In the genomic region with DNA sequence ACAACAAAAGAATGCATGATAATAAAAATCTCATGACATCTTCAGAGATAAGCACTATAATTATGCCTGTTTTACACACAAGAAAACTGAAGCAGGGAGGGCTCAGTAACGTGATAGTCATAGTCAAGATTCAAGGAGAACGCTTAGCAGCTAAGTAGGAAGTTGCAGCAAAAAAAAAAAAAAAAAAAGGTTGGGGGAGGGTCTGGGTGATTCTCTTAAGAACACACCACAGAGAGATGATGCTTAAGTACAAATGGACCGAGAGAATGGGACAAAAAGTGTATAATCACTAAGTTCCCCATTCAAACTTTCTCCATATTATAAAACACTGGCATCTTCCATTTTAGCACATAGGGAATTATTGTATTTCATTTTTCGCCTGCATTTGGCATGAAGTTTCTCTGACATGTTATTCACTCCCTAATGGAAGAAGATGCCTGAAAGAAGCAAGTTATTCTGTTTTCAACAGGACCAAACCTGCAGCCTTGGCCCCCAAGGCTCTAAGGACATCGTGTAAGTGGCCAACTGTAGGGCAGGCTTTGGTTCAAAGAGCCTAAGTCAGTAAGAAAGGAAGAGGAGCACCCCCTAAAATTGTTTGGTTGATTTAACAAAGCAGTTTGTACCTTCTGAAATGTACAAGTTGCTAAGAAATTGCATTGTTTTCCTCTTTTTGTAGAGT, we compare ENCODE assay signal across 13 cellular contexts.
A peak's percentile ranks its signal among the peaks of the same experiment; 100 is the strongest.
DNase-seq lines count a peak whose midpoint lies in the region; ATAC-seq, FAIRE-seq and TF ChIP-seq lines count a peak whose summit lies in the region.
"Had no signal": no experiment of that assay in that cellular context is flagged by ENCODE, and none has a peak within 500 bp of the region (broad histone marks: within the 10 kb centered on the region; RNA-seq: fewer than 3 reads in every experiment).

No MANE protein-coding gene starts in this region.

- TF ChIP-seq CTCF in A549 (IDR thresholded peaks at IDR 0.05) (no peak), endodermal cell (conservative IDR thresholded peaks at IDR 0.05) (no peak), gastroesophageal sphincter (IDR thresholded peaks at IDR 0.05) (no peak)

- H3K4me1 Mint-ChIP-seq in endodermal cell, result peaks cover 21% of the 10 kb centered on the region

- H3K36me3 Mint-ChIP-seq in endodermal cell (ENCODE audit: low read depth), result no peaks in the 10 kb centered on the region
- H3K36me3 Mint-ChIP-seq: CD4-positive, CD25-positive, alpha-beta regulatory T cell had no signal

- no peaks in the 10 kb centered on the region for H3K9me3 Mint-ChIP-seq in endodermal cell

- CTCF ChIA-PET in A549 (lab: Yijun Ruan, JAX), result interaction anchor here (1.1 kb wide), 1 partner anchor 778 kb away, joined by 3 read pairs; no protein-coding TSS in a partner anchor

- H3K27ac ChIP-seq in A549 (no peak overlapping the region), endodermal cell (ENCODE audit: low read depth, low read length) (no peak overlapping the region), gastroesophageal sphincter (no peak overlapping the region), substantia nigra (ENCODE audit: low read depth, low read length, poor library complexity, severe bottlenecking) (no peak overlapping the region)
- H3K27ac ChIP-seq: KMS-11 had no signal

- FAIRE-seq in A549 (lab: Jason Lieb, UNC), result no peak

- H3K9me3 ChIP-seq in A549 (no peaks in the 10 kb centered on the region), endodermal cell (ENCODE audit: control insufficient read depth, low read length) (no peaks in the 10 kb centered on the region), gastroesophageal sphincter (no peaks in the 10 kb centered on the region)
- H3K9me3 ChIP-seq: MG63 had no signal

- TF ChIP-seq RAD21 in A549 (conservative IDR thresholded peaks at IDR 0.05 in 1 of 2, IDR thresholded peaks at IDR 0.05 in 1 of 2), result no peak

- 29% methylated on average over 5 of the region's 5 CpGs for WGBS in A549 (ENCODE audit: missing lambda C conversion rate)
- WGBS in endodermal cell (ENCODE audit: insufficient coverage in 1 of 2, insufficient read length in 1 of 2), 2 experiments, result 55 to 63% methylated on average over 3 to 5 of the region's 5 CpGs
- 73 to 86% methylated on average over 4 to 5 of the region's 5 CpGs for WGBS in gastroesophageal sphincter (ENCODE audit: low coverage in 1 of 2), 2 donors

- no peak overlapping the region for H3K4me3 ChIP-seq in A549
- H3K4me3 ChIP-seq in endodermal cell (ENCODE audit: low read length), result no peak overlapping the region
- no peak overlapping the region for H3K4me3 ChIP-seq in gastroesophageal sphincter
- H3K4me3 ChIP-seq: MG63 had no signal

- no peak overlapping the region for H3K4me3 Mint-ChIP-seq in endodermal cell
- H3K4me3 Mint-ChIP-seq: CD4-positive, CD25-positive, alpha-beta regulatory T cell had no signal

- H3K27ac Mint-ChIP-seq in endodermal cell, result no peak overlapping the region
- H3K27ac Mint-ChIP-seq: CD4-positive, CD25-positive, alpha-beta regulatory T cell; T-helper 1 cell treated with Interleukin-12 subunit alpha and Interleukin-12 subunit beta and Interleukin-4 antibody, amounts not matched to agents 30 μg/mL and 1 μg/mL, for 36 hours had no signal

- no peak for TF ChIP-seq EP300 in A549 (IDR thresholded peaks at IDR 0.05)
- no peak for TF ChIP-seq EP300 in gastroesophageal sphincter (IDR thresholded peaks at IDR 0.05)

- H3K27me3 Mint-ChIP-seq in endodermal cell (ENCODE audit: insufficient read depth), result no peaks in the 10 kb centered on the region

- ATAC-seq in A549 (peak; percentile 31 to 42; a peak in 2 of 6 replicates), GM19463 (IDR thresholded peaks at IDR 0.05; ENCODE audit: unreplicated experiment) (peak; percentile 14), gastroesophageal sphincter (no peak), GM21367 (IDR thresholded peaks at IDR 0.05; ENCODE audit: unreplicated experiment) (no peak)
- ATAC-seq: Right ventricle myocardium inferior had no signal

- no peaks in the 10 kb centered on the region for H3K4me1 ChIP-seq in A549
- peaks cover 3% of the 10 kb centered on the region for H3K4me1 ChIP-seq in endodermal cell (ENCODE audit: control insufficient read depth, insufficient read depth, low read length)
- H3K4me1 ChIP-seq in gastroesophageal sphincter, result peaks cover 0 to 4% (median 0%) of the 10 kb centered on the region in 3 donors

- TF ChIP-seq POLR2A in A549 (IDR thresholded peaks at IDR 0.05; ENCODE audit: low read length) (no peak), gastroesophageal sphincter (IDR thresholded peaks at IDR 0.05) (no peak)

- DNase-seq in A549 (ENCODE audit: low read depth in 1 of 2, low spot score in 1 of 2) (no peak), NCI-H69 (lab: John Stamatoyannopoulos, UW) (peak; percentile 60), endodermal cell (peak; percentile 61), amygdala (lab: John Stamatoyannopoulos, UW) (no peak), substantia nigra (lab: John Stamatoyannopoulos, UW) (no peak)
- DNase-seq: MG63 had no signal

- H3K27me3 ChIP-seq in endodermal cell (ENCODE audit: control insufficient read depth, insufficient read depth, low read length, poor library complexity, severe bottlenecking) (no peaks in the 10 kb centered on the region), gastroesophageal sphincter (no peaks in the 10 kb centered on the region)

- H3K4me2 ChIP-seq in A549, result no peak overlapping the region
- H3K4me2 ChIP-seq: KMS-11 had no signal

- no peak overlapping the region for H3K9ac ChIP-seq in endodermal cell (ENCODE audit: extremely low read depth, low read length, poor library complexity, severe bottlenecking)
- H3K9ac ChIP-seq: KMS-11 had no signal

- POLR2A ChIA-PET in A549 (lab: Yijun Ruan, JAX), result no interaction called here

- H3K36me3 ChIP-seq in endodermal cell (ENCODE audit: control insufficient read depth, insufficient read depth, low read length) (no peaks in the 10 kb centered on the region), gastroesophageal sphincter (no peaks in the 10 kb centered on the region)
- H3K36me3 ChIP-seq: MG63 had no signal

TF ChIP-seq in A549, 52 proteins besides CTCF, POLR2A, EP300 and RAD21:
- TF ChIP-seq ZNF302 (CRISPR knock-in tag; IDR thresholded peaks at IDR 0.05) (no peak), SREBF2 (IDR thresholded peaks at IDR 0.05) (no peak), KDM1A (IDR thresholded peaks at IDR 0.05; ENCODE audit: low read depth) (no peak), MAZ (IDR thresholded peaks at IDR 0.05; ENCODE audit: borderline replicate concordance, low read depth, low read length) (no peak), JUNB (IDR thresholded peaks at IDR 0.05) (no peak), CBX2 (IDR thresholded peaks at IDR 0.05; ENCODE audit: borderline replicate concordance, low read depth) (no peak), CBX8 (IDR thresholded peaks at IDR 0.05) (no peak), PHF8 (IDR thresholded peaks at IDR 0.05; ENCODE audit: borderline replicate concordance, low read depth) (no peak), ZC3H11A (IDR thresholded peaks at IDR 0.05) (no peak), ZSCAN20 (CRISPR knock-in tag; IDR thresholded peaks at IDR 0.05) (no peak), TFCP2L1 (CRISPR knock-in tag; IDR thresholded peaks at IDR 0.05) (no peak), MYC (IDR thresholded peaks at IDR 0.05; ENCODE audit: borderline replicate concordance, low read length) (no peak), CHD2 (IDR thresholded peaks at IDR 0.05; ENCODE audit: low read length, partially characterized antibody) (no peak), USF2 (IDR thresholded peaks at IDR 0.05) (no peak), FOSL2 (IDR thresholded peaks at IDR 0.05) (no peak), FOSL2 (CRISPR knock-in tag; IDR thresholded peaks at IDR 0.05) (no peak), GATA3 (IDR thresholded peaks at IDR 0.05; ENCODE audit: borderline replicate concordance) (no peak), FOSB (CRISPR knock-in tag; IDR thresholded peaks at IDR 0.05) (no peak)
- TF ChIP-seq, protein P1, sequence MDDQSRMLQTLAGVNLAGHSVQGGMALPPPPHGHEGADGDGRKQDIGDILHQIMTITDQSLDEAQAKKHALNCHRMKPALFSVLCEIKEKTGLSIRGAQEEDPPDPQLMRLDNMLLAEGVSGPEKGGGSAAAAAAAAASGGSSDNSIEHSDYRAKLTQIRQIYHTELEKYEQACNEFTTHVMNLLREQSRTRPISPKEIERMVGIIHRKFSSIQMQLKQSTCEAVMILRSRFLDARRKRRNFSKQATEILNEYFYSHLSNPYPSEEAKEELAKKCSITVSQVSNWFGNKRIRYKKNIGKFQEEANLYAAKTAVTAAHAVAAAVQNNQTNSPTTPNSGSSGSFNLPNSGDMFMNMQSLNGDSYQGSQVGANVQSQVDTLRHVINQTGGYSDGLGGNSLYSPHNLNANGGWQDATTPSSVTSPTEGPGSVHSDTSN (IDR thresholded peaks at IDR 0.05), result no peak
- TF ChIP-seq, protein P2, sequence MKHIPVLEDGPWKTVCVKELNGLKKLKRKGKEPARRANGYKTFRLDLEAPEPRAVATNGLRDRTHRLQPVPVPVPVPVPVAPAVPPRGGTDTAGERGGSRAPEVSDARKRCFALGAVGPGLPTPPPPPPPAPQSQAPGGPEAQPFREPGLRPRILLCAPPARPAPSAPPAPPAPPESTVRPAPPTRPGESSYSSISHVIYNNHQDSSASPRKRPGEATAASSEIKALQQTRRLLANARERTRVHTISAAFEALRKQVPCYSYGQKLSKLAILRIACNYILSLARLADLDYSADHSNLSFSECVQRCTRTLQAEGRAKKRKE (CRISPR knock-in tag; IDR thresholded peaks at IDR 0.05; ENCODE audit: low read depth), result no peak
- TF ChIP-seq, protein P3, sequence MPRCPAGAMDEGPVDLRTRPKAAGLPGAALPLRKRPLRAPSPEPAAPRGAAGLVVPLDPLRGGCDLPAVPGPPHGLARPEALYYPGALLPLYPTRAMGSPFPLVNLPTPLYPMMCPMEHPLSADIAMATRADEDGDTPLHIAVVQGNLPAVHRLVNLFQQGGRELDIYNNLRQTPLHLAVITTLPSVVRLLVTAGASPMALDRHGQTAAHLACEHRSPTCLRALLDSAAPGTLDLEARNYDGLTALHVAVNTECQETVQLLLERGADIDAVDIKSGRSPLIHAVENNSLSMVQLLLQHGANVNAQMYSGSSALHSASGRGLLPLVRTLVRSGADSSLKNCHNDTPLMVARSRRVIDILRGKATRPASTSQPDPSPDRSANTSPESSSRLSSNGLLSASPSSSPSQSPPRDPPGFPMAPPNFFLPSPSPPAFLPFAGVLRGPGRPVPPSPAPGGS (IDR thresholded peaks at IDR 0.05), result no peak

Comparison
In these comparisons a context has a peak if more than half of its experiments do, and no peak if none do; other contexts are left out.
1. ATAC-seq: peak in A549 (2 of 2) and GM19463 (single experiment); none in gastroesophageal sphincter (single experiment) and GM21367 (single experiment).
2. DNase-seq: peak in NCI-H69 (single experiment) and endodermal cell (single experiment); none in A549 (0 of 2), amygdala (0 of 56) and substantia nigra (0 of 49).